In the genomic region with DNA sequence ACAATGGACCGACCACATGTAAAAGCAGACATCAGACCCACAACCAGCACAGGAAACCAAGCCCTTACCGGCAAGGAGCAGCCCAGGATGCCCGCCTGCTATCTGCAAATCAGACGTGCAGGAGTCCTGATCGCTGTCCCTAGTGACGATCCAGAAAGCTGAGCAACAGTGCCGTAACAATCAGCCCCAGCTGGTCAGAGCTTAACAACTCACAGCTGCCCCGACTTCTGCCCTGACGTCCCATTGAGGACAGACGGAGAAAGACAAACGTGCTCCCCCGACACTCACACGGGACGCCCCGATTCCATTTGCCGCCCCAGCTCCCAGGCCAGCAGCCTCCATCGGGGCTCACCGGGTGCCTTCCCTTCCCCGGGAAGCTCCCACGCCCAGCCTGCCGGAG, we compare ENCODE assay signal across 25 cellular contexts. TPM values are rescaled to one million over a fixed set of nuclear protein-coding genes. Genes with fewer than 3 reads are reported as not detected.
DNase-seq lines count a peak whose midpoint lies in the region; ATAC-seq and TF ChIP-seq lines count a peak whose summit lies in the region.
"Had no signal": no experiment of that assay in that cellular context is flagged by ENCODE, and none has a peak within 500 bp of the region (broad histone marks: within the 10 kb centered on the region; RNA-seq: fewer than 3 reads in every experiment).

No MANE protein-coding gene starts in this region.

- no peak overlapping the region for H3K4me3 Mint-ChIP-seq in effector memory CD8-positive, alpha-beta T cell
- peak overlapping the region; percentile 6 for H3K4me3 Mint-ChIP-seq in natural killer cell
- H3K4me3 Mint-ChIP-seq: activated CD4-positive, alpha-beta T cell treated with anti-CD3 and anti-CD28 coated beads for 36 hours; activated T-helper 1 cell treated with anti-CD3 and anti-CD28 coated beads, Interleukin-12 subunit alpha, Interleukin-12 subunit beta, Interleukin-2, Interleukin-4 antibody, amounts not matched to agents 30 ng/mL and 10 ng/mL and 1 ng/mL, durations not matched to agents 14 hours and 24 hours and 36 hours; B cell; stimulated activated memory B cell treated with anti-CD40 and anti-IgM and Interleukin-4, amounts not matched to agents 10 μg/mL and 1 μg/mL and 100 μg/mL, for 72 hours; T-helper 1 cell treated with Interleukin-12 subunit alpha and Interleukin-12 subunit beta and Interleukin-4 antibody, amounts not matched to agents 30 μg/mL and 1 μg/mL, for 36 hours had no signal

- H3K27ac ChIP-seq in HEK293 (ENCODE audit: extremely low read depth, low read depth, low read length): no peak overlapping the region

- H3K9me3 ChIP-seq in HEK293 (ENCODE audit: control insufficient read depth, insufficient read depth, low read depth, low read length): no peaks in the 10 kb centered on the region
- H3K9me3 ChIP-seq: Caco-2 had no signal

- peak; percentile 62 for DNase-seq in activated CD8-positive, alpha-beta memory T cell treated with anti-CD3 and anti-CD28 coated beads for 24 hours
- DNase-seq in activated CD8-positive, alpha-beta memory T cell treated with anti-CD3 and anti-CD28 coated beads, Interleukin-2, amount 50 U/mL, for 48 hours: no peak
- DNase-seq in effector memory CD8-positive, alpha-beta T cell: no peak
- DNase-seq in natural killer cell: no peak
- DNase-seq: activated CD4-positive, alpha-beta T cell treated with anti-CD3 and anti-CD28 coated beads for 36 hours; Caco-2; DMS79; KBM-7; MV-4-11; naive thymus-derived CD4-positive, alpha-beta T cell; NCI-H1694; NCI-H510A treated with DMSO at 0.1 percent for 48 hours; NK-92 treated with Interleukin-12 subunit alpha and Interleukin-12 subunit beta, amount 100 ng/mL, for 24 hours; retina; SIG-M5; stimulated activated CD4-positive, alpha-beta T cell treated with anti-CD3 and anti-CD28 coated beads, Interleukin-2, amount 100 ng/mL, for 48 hours had no signal

- no peaks in the 10 kb centered on the region for H3K36me3 ChIP-seq in HEK293 (ENCODE audit: control insufficient read depth in 2 of 2, insufficient read depth in 1 of 2, low read length in 2 of 2)

- H3K27me3 Mint-ChIP-seq in effector memory CD8-positive, alpha-beta T cell: peaks cover 7 to 23% of the 10 kb centered on the region in 2 donors
- H3K27me3 Mint-ChIP-seq in natural killer cell (ENCODE audit: low read depth in 2 of 2): peaks cover 2 to 31% of the 10 kb centered on the region in 2 donors
- H3K27me3 Mint-ChIP-seq: stimulated activated memory B cell treated with anti-CD40 and anti-IgM and Interleukin-4, amounts not matched to agents 10 μg/mL and 1 μg/mL and 100 μg/mL, for 72 hours had no signal

- POLR2A ChIA-PET in HEK293 (lab: Yijun Ruan, JAX): no interaction called here

- no peaks in the 10 kb centered on the region for H3K9me3 Mint-ChIP-seq in effector memory CD8-positive, alpha-beta T cell
- no peaks in the 10 kb centered on the region for H3K9me3 Mint-ChIP-seq in natural killer cell
- H3K9me3 Mint-ChIP-seq: activated T-helper 1 cell treated with anti-CD3 and anti-CD28 coated beads, Interleukin-12 subunit alpha, Interleukin-12 subunit beta, Interleukin-2, Interleukin-4 antibody, amounts not matched to agents 30 ng/mL and 10 ng/mL and 1 ng/mL, durations not matched to agents 14 hours and 24 hours and 36 hours; naive thymus-derived CD4-positive, alpha-beta T cell; stimulated activated memory B cell treated with anti-CD40 and anti-IgM and Interleukin-4, amounts not matched to agents 10 μg/mL and 1 μg/mL and 100 μg/mL, for 72 hours; T-helper 1 cell treated with Interleukin-12 subunit alpha and Interleukin-12 subunit beta and Interleukin-4 antibody, amounts not matched to agents 30 μg/mL and 1 μg/mL, for 36 hours had no signal

- H3K36me3 Mint-ChIP-seq in effector memory CD8-positive, alpha-beta T cell (ENCODE audit: insufficient read depth): no peaks in the 10 kb centered on the region
- no peaks in the 10 kb centered on the region for H3K36me3 Mint-ChIP-seq in natural killer cell
- H3K36me3 Mint-ChIP-seq: naive thymus-derived CD4-positive, alpha-beta T cell; stimulated activated memory B cell treated with anti-CD40 and anti-IgM and Interleukin-4, amounts not matched to agents 10 μg/mL and 1 μg/mL and 100 μg/mL, for 72 hours had no signal

- CTCF ChIA-PET in HEK293 (lab: Yijun Ruan, JAX): interaction anchor here (0.9 to 1.8 kb wide), 2 partner anchors 8 to 14 kb away, joined by 3 to 9 read pairs; no protein-coding TSS in a partner anchor

- peak; percentile 25 for ATAC-seq in effector memory CD8-positive, alpha-beta T cell (replicated peaks)
- ATAC-seq in natural killer cell (peak in 1 of 3 donors; percentile 30), HG02678 (IDR thresholded peaks at IDR 0.05; ENCODE audit: unreplicated experiment) (no peak), GM18858 (IDR thresholded peaks at IDR 0.05; ENCODE audit: unreplicated experiment) (no peak), GM21619 (IDR thresholded peaks at IDR 0.05; ENCODE audit: unreplicated experiment) (no peak)
- ATAC-seq: activated CD4-positive, alpha-beta T cell treated with anti-CD3 and anti-CD28 coated beads for 36 hours; naive thymus-derived CD4-positive, alpha-beta T cell; Panc1; stimulated activated memory B cell treated with anti-CD40 and anti-IgM and Interleukin-4, amounts not matched to agents 10 μg/mL and 1 μg/mL and 100 μg/mL, for 72 hours had no signal

- TF ChIP-seq CTCF in HEK293 (tag by site-specific recombination; IDR thresholded peaks at IDR 0.05): no peak
- TF ChIP-seq CTCF in natural killer cell (IDR thresholded peaks at IDR 0.05): no peak

- no peak overlapping the region for H3K4me3 ChIP-seq in HEK293 (ENCODE audit: low read depth, low read length)

- peaks cover 7% of the 10 kb centered on the region for H3K4me1 ChIP-seq in HEK293 (ENCODE audit: control insufficient read depth, insufficient read depth, low read length)
- H3K4me1 ChIP-seq: Caco-2 had no signal

- intact Hi-C loops in natural killer cell (cut with micrococcal nuclease): no loop called here

- no peak overlapping the region for H3K27ac Mint-ChIP-seq in effector memory CD8-positive, alpha-beta T cell
- H3K27ac Mint-ChIP-seq in natural killer cell: no peak overlapping the region
- H3K27ac Mint-ChIP-seq: activated CD4-positive, alpha-beta T cell treated with anti-CD3 and anti-CD28 coated beads for 36 hours; activated T-helper 1 cell treated with anti-CD3 and anti-CD28 coated beads, Interleukin-12 subunit alpha, Interleukin-12 subunit beta, Interleukin-2, Interleukin-4 antibody, amounts not matched to agents 30 ng/mL and 10 ng/mL and 1 ng/mL, durations not matched to agents 14 hours and 24 hours and 36 hours; B cell; stimulated activated memory B cell treated with anti-CD40 and anti-IgM and Interleukin-4, amounts not matched to agents 10 μg/mL and 1 μg/mL and 100 μg/mL, for 72 hours; T-helper 1 cell treated with Interleukin-12 subunit alpha and Interleukin-12 subunit beta and Interleukin-4 antibody, amounts not matched to agents 30 μg/mL and 1 μg/mL, for 36 hours had no signal

- no peaks in the 10 kb centered on the region for H3K4me1 Mint-ChIP-seq in effector memory CD8-positive, alpha-beta T cell (ENCODE audit: low read depth in 2 of 2)
- peaks cover 6 to 11% of the 10 kb centered on the region in 2 donors for H3K4me1 Mint-ChIP-seq in natural killer cell
- H3K4me1 Mint-ChIP-seq: activated CD4-positive, alpha-beta T cell treated with anti-CD3 and anti-CD28 coated beads for 36 hours; B cell; stimulated activated memory B cell treated with anti-CD40 and anti-IgM and Interleukin-4, amounts not matched to agents 10 μg/mL and 1 μg/mL and 100 μg/mL, for 72 hours had no signal

TF ChIP-seq in HEK293, 187 proteins besides CTCF, POLR2A, EP300 and RAD21:
- TF ChIP-seq, protein P1, sequence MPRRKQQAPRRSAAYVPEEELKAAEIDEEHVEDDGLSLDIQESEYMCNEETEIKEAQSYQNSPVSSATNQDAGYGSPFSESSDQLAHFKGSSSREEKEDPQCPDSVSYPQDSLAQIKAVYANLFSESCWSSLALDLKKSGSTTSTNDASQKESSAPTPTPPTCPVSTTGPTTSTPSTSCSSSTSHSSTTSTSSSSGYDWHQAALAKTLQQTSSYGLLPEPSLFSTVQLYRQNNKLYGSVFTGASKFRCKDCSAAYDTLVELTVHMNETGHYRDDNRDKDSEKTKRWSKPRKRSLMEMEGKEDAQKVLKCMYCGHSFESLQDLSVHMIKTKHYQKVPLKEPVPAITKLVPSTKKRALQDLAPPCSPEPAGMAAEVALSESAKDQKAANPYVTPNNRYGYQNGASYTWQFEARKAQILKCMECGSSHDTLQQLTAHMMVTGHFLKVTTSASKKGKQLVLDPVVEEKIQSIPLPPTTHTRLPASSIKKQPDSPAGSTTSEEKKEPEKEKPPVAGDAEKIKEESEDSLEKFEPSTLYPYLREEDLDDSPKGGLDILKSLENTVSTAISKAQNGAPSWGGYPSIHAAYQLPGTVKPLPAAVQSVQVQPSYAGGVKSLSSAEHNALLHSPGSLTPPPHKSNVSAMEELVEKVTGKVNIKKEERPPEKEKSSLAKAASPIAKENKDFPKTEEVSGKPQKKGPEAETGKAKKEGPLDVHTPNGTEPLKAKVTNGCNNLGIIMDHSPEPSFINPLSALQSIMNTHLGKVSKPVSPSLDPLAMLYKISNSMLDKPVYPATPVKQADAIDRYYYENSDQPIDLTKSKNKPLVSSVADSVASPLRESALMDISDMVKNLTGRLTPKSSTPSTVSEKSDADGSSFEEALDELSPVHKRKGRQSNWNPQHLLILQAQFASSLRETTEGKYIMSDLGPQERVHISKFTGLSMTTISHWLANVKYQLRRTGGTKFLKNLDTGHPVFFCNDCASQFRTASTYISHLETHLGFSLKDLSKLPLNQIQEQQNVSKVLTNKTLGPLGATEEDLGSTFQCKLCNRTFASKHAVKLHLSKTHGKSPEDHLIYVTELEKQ (tag by site-specific recombination; IDR thresholded peaks at IDR 0.05; ENCODE audit: borderline replicate concordance): no peak
- 0 out of 2 replicates have a peak, but pooled peaks have one; percentile 22 for TF ChIP-seq ZNF600 (tag by site-specific recombination; IDR thresholded peaks at IDR 0.05)
TF ChIP-seq in HEK293: peak in this region for 1.

RNA-seq across cellular contexts. Expression of a gene that starts 39.8 kb away (rescaled TPM):
- 1 to 10 TPM; 2.1 to 3.7 (median 2.5) TPM for total RNA-seq in natural killer cell
